1 cellular context compared by ENCODE assay signal in genomic region chr11:120569903-120570302, GRCh38.
TF ChIP-seq lines count a peak whose summit lies in the region.

No MANE protein-coding gene starts in this region.

TF ChIP-seq in HepG2, 621 proteins besides CTCF, POLR2A, EP300 and RAD21 (continued from another document):
- no peak for TF ChIP-seq ZNF646 (CRISPR knock-in tag; IDR thresholded peaks at IDR 0.05)
- TF ChIP-seq RNF219 (CRISPR knock-in tag; IDR thresholded peaks at IDR 0.05): no peak
- no peak for TF ChIP-seq ZNF543 (CRISPR knock-in tag; IDR thresholded peaks at IDR 0.05)
- no peak for TF ChIP-seq ZNF12 (CRISPR knock-in tag; IDR thresholded peaks at IDR 0.05)
- TF ChIP-seq ZBTB14 (CRISPR knock-in tag; IDR thresholded peaks at IDR 0.05): no peak
- TF ChIP-seq TMF1 (CRISPR knock-in tag; IDR thresholded peaks at IDR 0.05; ENCODE audit: low read depth): no peak
- no peak for TF ChIP-seq ZKSCAN5 (CRISPR knock-in tag; IDR thresholded peaks at IDR 0.05)
- TF ChIP-seq TCF12 (IDR thresholded peaks at IDR 0.05): no peak
- TF ChIP-seq TCF12 (CRISPR knock-in tag; IDR thresholded peaks at IDR 0.05): no peak
- TF ChIP-seq USF2 (IDR thresholded peaks at IDR 0.05; ENCODE audit: low read depth, low read length): no peak
- no peak for TF ChIP-seq USF2 (CRISPR knock-in tag; IDR thresholded peaks at IDR 0.05; ENCODE audit: borderline replicate concordance)
- no peak for TF ChIP-seq SYNCRIP (IDR thresholded peaks at IDR 0.05; ENCODE audit: insufficient read depth, low read depth, low read length)
- no peak for TF ChIP-seq CREM (IDR thresholded peaks at IDR 0.05)
- TF ChIP-seq CREM (CRISPR knock-in tag; IDR thresholded peaks at IDR 0.05): no peak
